ENCODE assay signal across 8 cellular contexts in genomic region chr3:133570139-133570936, GRCh38. TPM values are rescaled to one million over a fixed set of nuclear protein-coding genes. Genes with fewer than 3 reads are reported as not detected.
DNase-seq lines count a peak whose midpoint lies in the region; ATAC-seq and TF ChIP-seq lines count a peak whose summit lies in the region.

No MANE protein-coding gene starts in this region.

- no peaks in the 10 kb centered on the region for H3K9me3 Mint-ChIP-seq in stimulated activated naive CD8-positive, alpha-beta T cell treated with anti-CD3 and anti-CD28 coated beads, Interleukin-15, amount 100 ng/mL, for 72 hours

- no peak overlapping the region for H3K27ac Mint-ChIP-seq in stimulated activated naive CD8-positive, alpha-beta T cell treated with anti-CD3 and anti-CD28 coated beads, Interleukin-15, amount 100 ng/mL, for 72 hours

- no peak for TF ChIP-seq CTCF in foreskin keratinocyte (conservative IDR thresholded peaks at IDR 0.05)

- DNase-seq in GM03348 (ENCODE audit: low spot score) = peak; percentile 61
- peak; percentile 78 to 91 for DNase-seq in foreskin keratinocyte
- peak; percentile 49 for DNase-seq in skeletal muscle cell (ENCODE audit: low read depth)
- DNase-seq in stimulated activated naive CD8-positive, alpha-beta T cell treated with anti-CD3 and anti-CD28 coated beads, Interleukin-15, amount 100 ng/mL, for 72 hours = no peak
- DNase-seq in DMS79 treated with DMSO at 0.1 percent for 48 hours (lab: John Stamatoyannopoulos, UW) = no peak
- no peak for DNase-seq in HuH-7 (ENCODE audit: low spot score)
- no peak for DNase-seq in stimulated activated naive CD8-positive, alpha-beta T cell treated with anti-CD3 and anti-CD28 coated beads, Interleukin-15, Interleukin-2, amounts not matched to agents 100 U/mL and 50 U/mL, for 24 hours

- no peak overlapping the region for H3K4me3 ChIP-seq in skeletal muscle cell (ENCODE audit: low read depth, low read length)

- no peaks in the 10 kb centered on the region for H3K27me3 ChIP-seq in foreskin keratinocyte

- peaks cover 27% of the 10 kb centered on the region for H3K4me1 ChIP-seq in foreskin keratinocyte

- H3K4me3 Mint-ChIP-seq in stimulated activated naive CD8-positive, alpha-beta T cell treated with anti-CD3 and anti-CD28 coated beads, Interleukin-15, amount 100 ng/mL, for 72 hours = no peak overlapping the region

- ATAC-seq in SK-N-SH treated with all-trans-retinoic acid at 6 μM for 48 hours (peak; percentile 45), foreskin keratinocyte (no peak)
- no peak for ATAC-seq in stimulated activated naive CD8-positive, alpha-beta T cell treated with anti-CD3 and anti-CD28 coated beads, Interleukin-15, amount 100 ng/mL, for 72 hours
- no peak for ATAC-seq in stimulated activated naive CD8-positive, alpha-beta T cell treated with anti-CD3 and anti-CD28 coated beads, Interleukin-15, Interleukin-2, amounts not matched to agents 100 U/mL and 50 U/mL, for 24 hours

- H3K27me3 Mint-ChIP-seq in stimulated activated naive CD8-positive, alpha-beta T cell treated with anti-CD3 and anti-CD28 coated beads, Interleukin-15, amount 100 ng/mL, for 72 hours = no peaks in the 10 kb centered on the region

- no peak overlapping the region for H3K27ac ChIP-seq in foreskin keratinocyte

- H3K4me1 Mint-ChIP-seq in stimulated activated naive CD8-positive, alpha-beta T cell treated with anti-CD3 and anti-CD28 coated beads, Interleukin-15, amount 100 ng/mL, for 72 hours = peaks cover 30% of the 10 kb centered on the region

TF ChIP-seq in SK-N-SH treated with all-trans-retinoic acid at 6 μM for 48 hours, 23 proteins besides CTCF, POLR2A, EP300 and RAD21:
- TF ChIP-seq ZNF8 (CRISPR knock-in tag; IDR thresholded peaks at IDR 0.05) = no peak
- no peak for TF ChIP-seq OSR1 (CRISPR knock-in tag; IDR thresholded peaks at IDR 0.05)
- no peak for TF ChIP-seq ARNTL (CRISPR knock-in tag; IDR thresholded peaks at IDR 0.05; ENCODE audit: borderline replicate concordance, low read depth)
- TF ChIP-seq PPARA (CRISPR knock-in tag; IDR thresholded peaks at IDR 0.05; ENCODE audit: borderline replicate concordance) = no peak
- TF ChIP-seq ISL1 (CRISPR knock-in tag; IDR thresholded peaks at IDR 0.05) = peak; percentile 33
- no peak for TF ChIP-seq TSHZ2 (CRISPR knock-in tag; IDR thresholded peaks at IDR 0.05)
- TF ChIP-seq BACH2 (CRISPR knock-in tag; IDR thresholded peaks at IDR 0.05; ENCODE audit: borderline replicate concordance) = no peak
- TF ChIP-seq POU6F1 (CRISPR knock-in tag; IDR thresholded peaks at IDR 0.05; ENCODE audit: borderline replicate concordance, low read depth) = no peak
- no peak for TF ChIP-seq GLIS3 (CRISPR knock-in tag; IDR thresholded peaks at IDR 0.05)
- TF ChIP-seq CSRNP3 (CRISPR knock-in tag; IDR thresholded peaks at IDR 0.05) = no peak
- TF ChIP-seq ZNF70 (CRISPR knock-in tag; IDR thresholded peaks at IDR 0.05) = no peak
- TF ChIP-seq ZFP3 (CRISPR knock-in tag; IDR thresholded peaks at IDR 0.05) = 0 out of 2 replicates have a peak, but pooled peaks have one; percentile 25

RNA-seq across cellular contexts. Expression of gene CDV3, which starts 3.1 kb away (rescaled TPM):
- total RNA-seq in foreskin keratinocyte = 202 and 218 TPM in 2 replicates
- polyA plus RNA-seq in foreskin keratinocyte = 80.4 and 95.9 TPM in 2 replicates

Comparison
In these comparisons a context has a peak if more than half of its experiments do, and no peak if none do; other contexts are left out.
1. DNase-seq: peak in GM03348 (single experiment), foreskin keratinocyte (2 of 2) and skeletal muscle cell (single experiment); none in stimulated activated naive CD8-positive, alpha-beta T cell treated with anti-CD3 and anti-CD28 coated beads, Interleukin-15, amount 100 ng/mL, for 72 hours (0 of 2), DMS79 treated with DMSO at 0.1 percent for 48 hours (single experiment), HuH-7 (single experiment) and stimulated activated naive CD8-positive, alpha-beta T cell treated with anti-CD3 and anti-CD28 coated beads, Interleukin-15, Interleukin-2, amounts not matched to agents 100 U/mL and 50 U/mL, for 24 hours (single experiment).